12 cellular contexts compared by ENCODE assay signal in genomic region chr5:180673371-180674252, GRCh38. TPM values are rescaled to one million over a fixed set of nuclear protein-coding genes. Genes with fewer than 3 reads are reported as not detected.
DNase-seq lines count a peak whose midpoint lies in the region; ATAC-seq, FAIRE-seq and TF ChIP-seq lines count a peak whose summit lies in the region.
"Had no signal": no experiment of that assay in that cellular context is flagged by ENCODE, and none has a peak within 500 bp of the region (broad histone marks: within the 10 kb centered on the region; RNA-seq: fewer than 3 reads in every experiment).

No MANE protein-coding gene starts in this region.

- peaks cover 15 to 18% of the 10 kb centered on the region in 2 experiments for H3K4me1 ChIP-seq in K562 (replicated peaks in 1 of 2; ENCODE audit: control insufficient read depth in 2 of 2, insufficient read depth in 2 of 2, low read length in 2 of 2)

- BruUV-seq in K562 (replicated peaks; lab: Mats Ljungman, UMichigan) = no TSS peak

- peak; percentile 25 to 63 (median 55); a peak in 5 of 6 replicates for TF ChIP-seq CTCF in K562 (IDR thresholded peaks at IDR 0.05 in 2 of 3, conservative IDR thresholded peaks at IDR 0.05 in 1 of 3; ENCODE audit: insufficient read depth in 2 of 3, low read depth in 1 of 3, low read length in 3 of 3)

- H4K20me1 ChIP-seq in K562 (replicated peaks; ENCODE audit: control insufficient read depth, insufficient read depth, low read length) = no peaks in the 10 kb centered on the region; the same call in 1 of the 2 replicates

- no peak overlapping the region for H3K4me3 Mint-ChIP-seq in activated CD4-positive, alpha-beta T cell treated with anti-CD3 and anti-CD28 coated beads for 36 hours
- H3K4me3 Mint-ChIP-seq in activated CD4-positive, alpha-beta T cell treated with anti-CD3 and anti-CD28 coated beads, Interleukin-2, amount 10 ng/mL, durations not matched to agents 24 days and 14 days = no peak overlapping the region
- H3K4me3 Mint-ChIP-seq in stimulated activated naive CD8-positive, alpha-beta T cell treated with anti-CD3 and anti-CD28 coated beads, Interleukin-15, amount 100 ng/mL, for 72 hours = peak overlapping the region in 1 of 2 donors; percentile 72
- H3K4me3 Mint-ChIP-seq: stimulated activated naive B cell treated with anti-CD40 and anti-IgM and Interleukin-4, amounts not matched to agents 10 μg/mL and 1 μg/mL and 100 μg/mL, for 72 hours had no signal

- H3K4me1 Mint-ChIP-seq in activated CD4-positive, alpha-beta T cell treated with anti-CD3 and anti-CD28 coated beads for 36 hours = peaks cover 12% of the 10 kb centered on the region
- peaks cover 5% of the 10 kb centered on the region for H3K4me1 Mint-ChIP-seq in activated CD4-positive, alpha-beta T cell treated with anti-CD3 and anti-CD28 coated beads, Interleukin-2, amount 10 ng/mL, durations not matched to agents 24 days and 14 days
- peaks cover 25% of the 10 kb centered on the region for H3K4me1 Mint-ChIP-seq in stimulated activated naive CD8-positive, alpha-beta T cell treated with anti-CD3 and anti-CD28 coated beads, Interleukin-15, amount 100 ng/mL, for 72 hours

- TF ChIP-seq EP300 in K562 (IDR thresholded peaks at IDR 0.05; ENCODE audit: low read length) = no peak

- TF ChIP-seq RAD21 in K562 (CRISPR knock-in tag; conservative IDR thresholded peaks at IDR 0.05 in 1 of 2, IDR thresholded peaks at IDR 0.05 in 1 of 2) = peak in 1 of 2 experiments; percentile 53; a peak in 2 of 4 replicates

- H3K27me3 Mint-ChIP-seq in activated CD4-positive, alpha-beta T cell treated with anti-CD3 and anti-CD28 coated beads for 36 hours = peaks cover 5% of the 10 kb centered on the region
- peaks cover 30% of the 10 kb centered on the region for H3K27me3 Mint-ChIP-seq in activated CD4-positive, alpha-beta T cell treated with anti-CD3 and anti-CD28 coated beads, Interleukin-2, amount 10 ng/mL, durations not matched to agents 24 days and 14 days
- peaks cover 16% of the 10 kb centered on the region for H3K27me3 Mint-ChIP-seq in stimulated activated naive CD8-positive, alpha-beta T cell treated with anti-CD3 and anti-CD28 coated beads, Interleukin-15, amount 100 ng/mL, for 72 hours

- H3K9me1 ChIP-seq in K562 (ENCODE audit: control insufficient read depth, insufficient read depth, low read length) = no peaks in the 10 kb centered on the region

- no peaks in the 10 kb centered on the region for H3K36me3 ChIP-seq in K562 (ENCODE audit: control insufficient read depth, insufficient read depth, low read length)
- H3K36me3 ChIP-seq: neutrophil had no signal

- no peak overlapping the region for H3K4me3 ChIP-seq in K562

- intact Hi-C loops in activated CD4-positive, alpha-beta T cell treated with anti-CD3 and anti-CD28 coated beads for 36 hours (cut with DNase I, micrococcal nuclease) = no loop called here
- intact Hi-C loops in activated CD4-positive, alpha-beta T cell treated with anti-CD3 and anti-CD28 coated beads, Interleukin-2, amount 10 ng/mL, durations not matched to agents 24 days and 14 days (cut with micrococcal nuclease) = loop anchor here (5.0 kb wide), 1 partner anchor 44 kb away; no protein-coding TSS in a partner anchor
- intact Hi-C loops in K562 (cut with micrococcal nuclease) = loop anchor here (10.0 kb wide), 1 partner anchor 191 kb away; the partner anchor contains the start of gene ZFP62

- no peak overlapping the region for H3K27ac ChIP-seq in K562 (ENCODE audit: extremely low read depth, low read depth, low read length)
- H3K27ac ChIP-seq: neutrophil had no signal

- TF ChIP-seq POLR2A in K562 (conservative IDR thresholded peaks at IDR 0.05) = no peak

- POLR2A ChIA-PET in activated CD4-positive, alpha-beta T cell treated with anti-CD3 and anti-CD28 coated beads for 36 hours (lab: Charles Lee) = no interaction called here
- POLR2A ChIA-PET in K562 (lab: Yijun Ruan, JAX) = no interaction called here

- CTCF ChIA-PET in activated CD4-positive, alpha-beta T cell treated with anti-CD3 and anti-CD28 coated beads for 36 hours (lab: Charles Lee) = no interaction called here
- CTCF ChIA-PET in K562 (lab: Yijun Ruan, JAX; ENCODE audit: low intra/inter-chr PET ratio) = no interaction called here

- no peak overlapping the region for H3K9ac ChIP-seq in K562 (ENCODE audit: insufficient read depth in 1 of 2, low read depth in 2 of 2, low read length in 2 of 2)

- peaks cover 7 to 31% of the 10 kb centered on the region in 2 experiments; a peak in 4 of 5 replicates for H3K27me3 ChIP-seq in K562 (ENCODE audit: control insufficient read depth in 2 of 2, insufficient read depth in 2 of 2, low read length in 2 of 2)

- peak; percentile 11 for ATAC-seq in activated CD4-positive, alpha-beta T cell treated with anti-CD3 and anti-CD28 coated beads for 36 hours
- ATAC-seq in K562 = peak; percentile 74
- ATAC-seq in stimulated activated naive CD8-positive, alpha-beta T cell treated with anti-CD3 and anti-CD28 coated beads, Interleukin-15, amount 100 ng/mL, for 72 hours = peak; percentile 29
- ATAC-seq: stimulated activated naive B cell treated with anti-CD40 and anti-IgM and Interleukin-4, amounts not matched to agents 10 μg/mL and 1 μg/mL and 100 μg/mL, for 72 hours had no signal

- no peak overlapping the region for H2AFZ ChIP-seq in K562 (ENCODE audit: low read depth, low read length)

- in situ Hi-C loops in K562 (cut with MboI) = loop anchor here (5.0 kb wide), 1 partner anchor 1831 kb away; no protein-coding TSS in a partner anchor

- no peaks in the 10 kb centered on the region for H3K9me3 ChIP-seq in K562 (replicated peaks; ENCODE audit: control insufficient read depth, insufficient read depth, low read depth, low read length)
- H3K9me3 ChIP-seq: neutrophil had no signal

- H3K79me2 ChIP-seq in K562 (ENCODE audit: control insufficient read depth, insufficient read depth, low read length) = no peaks in the 10 kb centered on the region

- H3K36me3 Mint-ChIP-seq in activated CD4-positive, alpha-beta T cell treated with anti-CD3 and anti-CD28 coated beads for 36 hours (ENCODE audit: low read depth) = no peaks in the 10 kb centered on the region
- no peaks in the 10 kb centered on the region for H3K36me3 Mint-ChIP-seq in activated CD4-positive, alpha-beta T cell treated with anti-CD3 and anti-CD28 coated beads, Interleukin-2, amount 10 ng/mL, durations not matched to agents 24 days and 14 days (ENCODE audit: low read depth)
- H3K36me3 Mint-ChIP-seq: stimulated activated naive B cell treated with anti-CD40 and anti-IgM and Interleukin-4, amounts not matched to agents 10 μg/mL and 1 μg/mL and 100 μg/mL, for 72 hours had no signal

- no peak for FAIRE-seq in K562 (lab: Jason Lieb, UNC)
- FAIRE-seq: endothelial cell of umbilical vein had no signal

- no peak overlapping the region for H3K4me2 ChIP-seq in K562 (ENCODE audit: insufficient read depth, low read length)

- H3K27ac Mint-ChIP-seq in activated CD4-positive, alpha-beta T cell treated with anti-CD3 and anti-CD28 coated beads for 36 hours = no peak overlapping the region
- H3K27ac Mint-ChIP-seq in activated CD4-positive, alpha-beta T cell treated with anti-CD3 and anti-CD28 coated beads, Interleukin-2, amount 10 ng/mL, durations not matched to agents 24 days and 14 days = no peak overlapping the region
- peak overlapping the region in 1 of 2 donors; percentile 88 for H3K27ac Mint-ChIP-seq in stimulated activated naive CD8-positive, alpha-beta T cell treated with anti-CD3 and anti-CD28 coated beads, Interleukin-15, amount 100 ng/mL, for 72 hours
- H3K27ac Mint-ChIP-seq: stimulated activated naive B cell treated with anti-CD40 and anti-IgM and Interleukin-4, amounts not matched to agents 10 μg/mL and 1 μg/mL and 100 μg/mL, for 72 hours had no signal

- 32% methylated on average over 50 of the region's 77 CpGs for WGBS in K562 (ENCODE audit: insufficient coverage, low coverage, missing lambda C conversion rate)

- no peak for DNase-seq in activated CD4-positive, alpha-beta T cell treated with anti-CD3 and anti-CD28 coated beads for 36 hours
- DNase-seq in activated CD4-positive, alpha-beta T cell treated with anti-CD3 and anti-CD28 coated beads, Interleukin-2, amount 10 ng/mL, durations not matched to agents 24 days and 14 days = no peak
- DNase-seq in K562 (ENCODE audit: extremely low read depth in 1 of 4, low spot score in 3 of 4) (peak in 1 of 4 experiments; percentile 28), left kidney (ENCODE audit: low read depth, low spot score) (peak; percentile 48), GOT3 (lab: John Stamatoyannopoulos, UW) (no peak), amniotic stem cell (lab: John Stamatoyannopoulos, UW) (no peak), islet precursor cell (no peak)
- DNase-seq in stimulated activated naive CD8-positive, alpha-beta T cell treated with anti-CD3 and anti-CD28 coated beads, Interleukin-15, amount 100 ng/mL, for 72 hours = no peak
- DNase-seq: NCI-H1436; stimulated activated naive B cell treated with anti-CD40 and anti-IgM and Interleukin-4, amounts not matched to agents 10 μg/mL and 1 μg/mL and 100 μg/mL, for 72 hours had no signal

- H3K9me3 Mint-ChIP-seq in activated CD4-positive, alpha-beta T cell treated with anti-CD3 and anti-CD28 coated beads for 36 hours (ENCODE audit: low read depth) = no peaks in the 10 kb centered on the region
- no peaks in the 10 kb centered on the region for H3K9me3 Mint-ChIP-seq in activated CD4-positive, alpha-beta T cell treated with anti-CD3 and anti-CD28 coated beads, Interleukin-2, amount 10 ng/mL, durations not matched to agents 24 days and 14 days
- no peaks in the 10 kb centered on the region for H3K9me3 Mint-ChIP-seq in stimulated activated naive CD8-positive, alpha-beta T cell treated with anti-CD3 and anti-CD28 coated beads, Interleukin-15, amount 100 ng/mL, for 72 hours
- H3K9me3 Mint-ChIP-seq: stimulated activated naive B cell treated with anti-CD40 and anti-IgM and Interleukin-4, amounts not matched to agents 10 μg/mL and 1 μg/mL and 100 μg/mL, for 72 hours had no signal

RNA-seq across cellular contexts. Expression of gene FLT4, which starts 24.2 kb away (rescaled TPM):
- under 1 TPM; 0.75 to 0.98 TPM for total RNA-seq in activated CD4-positive, alpha-beta T cell treated with anti-CD3 and anti-CD28 coated beads for 36 hours
- total RNA-seq in activated CD4-positive, alpha-beta T cell treated with anti-CD3 and anti-CD28 coated beads, Interleukin-2, amount 10 ng/mL, durations not matched to agents 24 days and 14 days = 1.7 and 2.0 TPM in 2 replicates
- 2.0 and 6.0 TPM in 2 replicates for total RNA-seq in K562 (2011; cell fraction: chromatin; rRNA removed; ENCODE audit: low replicate concordance)
- total RNA-seq in K562 (2011; cell fraction: nucleolus; rRNA removed) = 1.7 and 3.3 TPM in 2 replicates
- 1.1 and 2.1 TPM in 2 replicates for total RNA-seq in K562 (2011; cell fraction: nucleoplasm; rRNA removed)
- total RNA-seq in K562 (2014; rRNA removed) = 0.14 and 0.24 TPM in 2 replicates
- total RNA-seq in K562 (2014; rRNA removed; fragmentation: Illumina TruSeq; extraction: Trizol) = not detected in 2 replicates
- total RNA-seq in K562 (2015; rRNA removed; fragmentation: Illumina TruSeq; extraction: Trizol) = 0.07 TPM in 1 of 2 replicates, not detected in the other
- 0.24 and 0.47 TPM in 2 replicates for total RNA-seq in K562 (2021)
- 0.26 and 0.42 TPM in 2 replicates for polyA plus RNA-seq in K562 (2011; rRNA removed)
- polyA plus RNA-seq in K562 (2011; cell fraction: cytosol; rRNA removed) = 0.27 and 0.48 TPM in 2 replicates
- 1.2 and 1.6 TPM in 2 replicates for polyA plus RNA-seq in K562 (2011; cell fraction: nucleus; rRNA removed)
- polyA plus RNA-seq in K562 (2012) = 0.10 and 0.40 TPM in 2 replicates
- polyA plus RNA-seq in K562 (2014; fragmentation: Illumina TruSeq; extraction: Trizol) = 0.18 and 0.21 TPM in 2 replicates
- under 1 TPM in 1 of 2 experiments, not detected in 1; 0.01 TPM for polyA plus RNA-seq in K562 (2014; fragmentation: Nextera tagmentation; extraction: Ambion mirVana)
- 0.05 and 0.12 TPM in 2 replicates for polyA plus RNA-seq in K562 (2014; rRNA removed)
- polyA minus RNA-seq in K562 (2011; rRNA and poly(A)+ RNA removed) = 0.18 and 0.21 TPM in 2 replicates
- polyA minus RNA-seq in K562 (2011; cell fraction: cytosol; rRNA and poly(A)+ RNA removed) = 0.48 TPM in 1 of 2 replicates, not detected in the other
- polyA minus RNA-seq in K562 (2011; cell fraction: nucleus; rRNA and poly(A)+ RNA removed) = 0.56 and 1.2 TPM in 2 replicates

Comparison
In these comparisons a context has a peak if more than half of its experiments do, and no peak if none do; other contexts are left out.
1. intact Hi-C loops: an anchor here in activated CD4-positive, alpha-beta T cell treated with anti-CD3 and anti-CD28 coated beads, Interleukin-2, amount 10 ng/mL, durations not matched to agents 24 days and 14 days (5.0 kb wide) and K562 (10.0 kb wide); none called in activated CD4-positive, alpha-beta T cell treated with anti-CD3 and anti-CD28 coated beads for 36 hours.
2. ATAC-seq: peak in every context shown above with its lines; median percentile 74 in K562; 29 in stimulated activated naive CD8-positive, alpha-beta T cell treated with anti-CD3 and anti-CD28 coated beads, Interleukin-15, amount 100 ng/mL, for 72 hours; 11 in activated CD4-positive, alpha-beta T cell treated with anti-CD3 and anti-CD28 coated beads for 36 hours.